Comparison of ENCODE assay signal across 8 cellular contexts in genomic region chr2:219387284-219388126, GRCh38. TPM values are rescaled to one million over a fixed set of nuclear protein-coding genes. Genes with fewer than 3 reads are reported as not detected.
DNase-seq lines count a peak whose midpoint lies in the region; ATAC-seq and TF ChIP-seq lines count a peak whose summit lies in the region.

DNPEP (minus strand) TSS chr2:219387912; CDS start chr2:219387794, 118 bp downstream.

- H3K9me3 Mint-ChIP-seq in CD4-positive, alpha-beta T cell, result no peaks in the 10 kb centered on the region

- no peaks in the 10 kb centered on the region for H3K27me3 Mint-ChIP-seq in CD4-positive, alpha-beta T cell

- peak within 1 kb of the TSS; percentile 87 for H3K9ac ChIP-seq in endocrine pancreas (ENCODE audit: control insufficient read depth, insufficient read depth, low read length)

- H3K4me1 ChIP-seq in endocrine pancreas (ENCODE audit: control insufficient read depth, insufficient read depth, low read length) (no peaks in the 10 kb centered on the region), mesodermal cell (ENCODE audit: control insufficient read depth, insufficient read depth, low read length, poor library complexity, severe bottlenecking) (peaks cover 3% of the 10 kb centered on the region)

- no peaks in the 10 kb centered on the region for H3K36me3 ChIP-seq in endocrine pancreas (ENCODE audit: control insufficient read depth, insufficient read depth, low read length)
- H3K36me3 ChIP-seq in mesodermal cell (ENCODE audit: control insufficient read depth, insufficient read depth, low read length), result peaks cover 30% of the 10 kb centered on the region

- peak within 1 kb of the TSS; percentile 84 for H3K27ac ChIP-seq in CD4-positive, alpha-beta T cell (ENCODE audit: low read depth, low read length)
- peak within 1 kb of the TSS; percentile 83 for H3K27ac ChIP-seq in mesodermal cell (ENCODE audit: low read depth, low read length, severe bottlenecking)

- no peak for TF ChIP-seq CTCF in CD4-positive, alpha-beta T cell (IDR thresholded peaks at IDR 0.05)

- no peaks in the 10 kb centered on the region for H3K9me3 ChIP-seq in CD4-positive, alpha-beta T cell (ENCODE audit: control insufficient read depth, low read length)
- H3K9me3 ChIP-seq in endocrine pancreas (ENCODE audit: control insufficient read depth, low read length), result no peaks in the 10 kb centered on the region
- H3K9me3 ChIP-seq in mesodermal cell (ENCODE audit: control insufficient read depth, low read length), result no peaks in the 10 kb centered on the region

- CTCF ChIA-PET in CD4-positive, alpha-beta T cell (lab: Charles Lee), result interaction anchor here (1.0 to 2.8 kb wide), 11 partner anchors 15 to 677 kb away, joined by 3 to 22 read pairs (median 7); partner anchors contain the start of genes CHPF, DNAJB2, TMEM198 and TTLL4

- peak; percentile 54 for ATAC-seq in CD4-positive, alpha-beta T cell (ENCODE audit: poor library complexity)
- ATAC-seq in GM19351 (IDR thresholded peaks at IDR 0.05; ENCODE audit: unreplicated experiment) (peak; percentile 55), HG03469 (IDR thresholded peaks at IDR 0.05; ENCODE audit: unreplicated experiment) (peak; percentile 35)

- intact Hi-C loops in CD4-positive, alpha-beta T cell (cut with DNase I, micrococcal nuclease), result loop anchor here (2.0 to 10.0 kb wide), 11 partner anchors 55 to 820 kb away; partner anchors contain the start of genes DNAJB2 (in 2 of the 2), BCS1L (in 1 of the 2), CHPF (in 1 of the 2) and CNOT9 (in 1 of the 2)

- DNase-seq in CD4-positive, alpha-beta T cell, result peak in 9 of 10 experiments; percentile 92 to 98 (median 95)
- peak; percentile 90 to 92 for DNase-seq in NOMO-1 (lab: John Stamatoyannopoulos, UW; ENCODE audit: unreplicated experiment in 2 of 2)
- peak; percentile 77 for DNase-seq in activated CD8-positive, alpha-beta memory T cell treated with anti-CD3 and anti-CD28 coated beads, Interleukin-2, amount 50 U/mL, for 24 hours (ENCODE audit: extremely low read depth)
- DNase-seq in stimulated activated CD8-positive, alpha-beta memory T cell treated with anti-CD3 and anti-CD28 coated beads, Interleukin-15, amount 100 ng/mL, for 1 hour (ENCODE audit: low read depth), result peak; percentile 94

- no peaks in the 10 kb centered on the region for H3K27me3 ChIP-seq in CD4-positive, alpha-beta T cell (ENCODE audit: control insufficient read depth, insufficient read depth, low read length)
- H3K27me3 ChIP-seq in endocrine pancreas (ENCODE audit: control insufficient read depth, insufficient read depth, low read length), result no peaks in the 10 kb centered on the region

- WGBS in mesodermal cell (ENCODE audit: insufficient coverage in 2 of 2), 2 experiments, result 1% methylated on average over 38 to 43 of the region's 79 CpGs

- peak within 1 kb of the TSS; percentile 95 for H3K4me3 Mint-ChIP-seq in CD4-positive, alpha-beta T cell

- peak within 1 kb of the TSS; percentile 95 for H3K27ac Mint-ChIP-seq in CD4-positive, alpha-beta T cell

- H3K4me1 Mint-ChIP-seq in CD4-positive, alpha-beta T cell (ENCODE audit: low read depth), result peaks cover 22% of the 10 kb centered on the region

- peak within 1 kb of the TSS; percentile 32 for H3K4me3 ChIP-seq in endocrine pancreas (ENCODE audit: control insufficient read depth, insufficient read depth, low read length)
- H3K4me3 ChIP-seq in mesodermal cell (ENCODE audit: extremely low read depth, insufficient read depth, low read length, poor library complexity, severe bottlenecking), result peak within 1 kb of the TSS; percentile 80

- POLR2A ChIA-PET in CD4-positive, alpha-beta T cell (lab: Charles Lee), result interaction anchor here (0.6 to 4.3 kb wide), 28 partner anchors 9 to 1118 kb away, joined by 3 to 24 read pairs (median 5); partner anchors contain the start of genes AAMP, ANKZF1, ATG9A and BCS1L

- peaks cover 46% of the 10 kb centered on the region for H3K36me3 Mint-ChIP-seq in CD4-positive, alpha-beta T cell (ENCODE audit: low read depth)

RNA-seq across cellular contexts. Expression of gene DNPEP, which starts in this region (rescaled TPM):
- 10 to 100 TPM; 99.0 to 99.9 TPM for total RNA-seq in CD4-positive, alpha-beta T cell
- polyA plus RNA-seq in mesodermal cell (2013, experiment 1 of 2), result 63.0 TPM
- 50.6 TPM for polyA plus RNA-seq in mesodermal cell (2013, experiment 2 of 2)

Comparison
In these comparisons a context has a peak if more than half of its experiments do, and no peak if none do; other contexts are left out.
1. Peak in every context shown above with its lines: DNase-seq, ATAC-seq, H3K4me3 ChIP-seq and H3K27ac ChIP-seq.